10 cellular contexts compared by ENCODE assay signal in the genomic region with DNA sequence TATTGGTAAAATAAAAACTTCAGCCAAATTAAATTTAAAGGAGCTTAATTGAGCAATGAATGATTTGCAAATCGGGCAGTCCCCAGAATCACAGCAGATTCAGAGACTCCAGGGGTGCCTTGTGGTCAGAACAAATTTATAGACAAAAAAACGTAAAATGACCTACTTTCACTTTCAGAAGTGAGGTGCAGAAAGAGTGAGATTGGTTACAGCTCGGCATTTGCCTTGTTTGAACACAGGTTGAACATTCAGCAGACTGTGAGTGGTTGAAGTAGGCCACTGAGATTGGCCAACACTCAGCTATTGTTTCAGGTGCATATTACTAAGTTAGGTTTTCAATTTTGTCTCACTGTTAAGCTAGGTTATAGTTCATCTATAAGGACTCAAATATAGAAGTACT.
DNase-seq lines count a peak whose midpoint lies in the region; ATAC-seq and TF ChIP-seq lines count a peak whose summit lies in the region.
"Had no signal": no experiment of that assay in that cellular context is flagged by ENCODE, and none has a peak within 500 bp of the region (broad histone marks: within the 10 kb centered on the region; RNA-seq: fewer than 3 reads in every experiment).

No MANE protein-coding gene starts in this region.

- no peak for TF ChIP-seq CTCF in left ventricle myocardium inferior (IDR thresholded peaks at IDR 0.05; ENCODE audit: borderline replicate concordance)

- H2AFZ ChIP-seq in mesenchymal stem cell (ENCODE audit: low read depth, low read length): no peak overlapping the region
- H2AFZ ChIP-seq: neural progenitor cell had no signal

- no peak overlapping the region for H3K14ac ChIP-seq in mesenchymal stem cell (ENCODE audit: low read length in 2 of 2)

- H3K4ac ChIP-seq in mesenchymal stem cell (ENCODE audit: low read depth in 1 of 2, low read length in 2 of 2): no peak overlapping the region

- DNase-seq in left ventricle myocardium inferior: no peak
- no peak for DNase-seq in cardiac septum (ENCODE audit: low spot score)
- DNase-seq in caudate nucleus (lab: John Stamatoyannopoulos, UW): no peak
- DNase-seq in mesenchymal stem cell: no peak
- DNase-seq in posterior vena cava (ENCODE audit: low spot score): no peak
- DNase-seq in NCI-H2029 treated with DMSO at 0.1 percent for 48 hours (lab: John Stamatoyannopoulos, UW): no peak
- DNase-seq in posterior cingulate gyrus: no peak
- DNase-seq: H7 had no signal

- 70% methylated on average over 3 of the region's 3 CpGs for WGBS in mesenchymal stem cell

- H3K9ac ChIP-seq in mesenchymal stem cell (ENCODE audit: low read length): peak overlapping the region; percentile 79
- H3K9ac ChIP-seq: neural progenitor cell had no signal

- H3K27me3 ChIP-seq in left ventricle myocardium inferior (ENCODE audit: low read depth) (no peaks in the 10 kb centered on the region), mesenchymal stem cell (ENCODE audit: control insufficient read depth in 1 of 2, insufficient read depth in 1 of 2, low read length in 2 of 2) (no peaks in the 10 kb centered on the region)
- H3K27me3 ChIP-seq: neural progenitor cell had no signal

- H3K36me3 ChIP-seq in left ventricle myocardium inferior: no peaks in the 10 kb centered on the region
- peaks cover 4 to 7% of the 10 kb centered on the region in 2 experiments for H3K36me3 ChIP-seq in mesenchymal stem cell (ENCODE audit: control insufficient read depth in 1 of 2, insufficient read depth in 2 of 2, low read depth in 1 of 2, low read length in 2 of 2)
- H3K36me3 ChIP-seq: neural progenitor cell had no signal

- H3K23ac ChIP-seq in mesenchymal stem cell (ENCODE audit: low read length in 2 of 2): no peak overlapping the region

- H3K79me1 ChIP-seq in mesenchymal stem cell (replicated peaks; ENCODE audit: low read length, poor library complexity, severe bottlenecking): peaks cover 2% of the 10 kb centered on the region

- intact Hi-C loops in left ventricle myocardium inferior (cut with micrococcal nuclease) (no loop called here), cardiac septum (cut with DNase I) (no loop called here), posterior vena cava (cut with DNase I) (no loop called here), posterior cingulate gyrus (cut with DNase I) (no loop called here)

- H4K8ac ChIP-seq in mesenchymal stem cell (ENCODE audit: low read length): no peak overlapping the region

- H2BK12ac ChIP-seq in mesenchymal stem cell (ENCODE audit: low read length in 2 of 2): no peak overlapping the region

- H3K18ac ChIP-seq in mesenchymal stem cell (ENCODE audit: low read depth in 1 of 2, low read length in 2 of 2): no peak overlapping the region

- H2BK120ac ChIP-seq in mesenchymal stem cell (ENCODE audit: low read depth, low read length): no peak overlapping the region

- H3K4me3 ChIP-seq in left ventricle myocardium inferior (peak overlapping the region; percentile 12), mesenchymal stem cell (ENCODE audit: insufficient read depth in 1 of 2, low read depth in 1 of 2, low read length in 2 of 2) (peak overlapping the region in 1 of 2 experiments; percentile 40)
- H3K4me3 ChIP-seq: neural progenitor cell had no signal

- no peak overlapping the region for H2BK15ac ChIP-seq in mesenchymal stem cell (ENCODE audit: low read depth, poor library complexity, severe bottlenecking)

- no peak overlapping the region for H2BK5ac ChIP-seq in mesenchymal stem cell (ENCODE audit: low read depth, low read length, poor library complexity, severe bottlenecking)

- H3K27ac ChIP-seq in left ventricle myocardium inferior (replicated peaks): peak overlapping the region; percentile 21
- peak overlapping the region; percentile 2 for H3K27ac ChIP-seq in caudate nucleus (ENCODE audit: low read depth, low read length)
- no peak overlapping the region for H3K27ac ChIP-seq in mesenchymal stem cell (ENCODE audit: low read length, poor library complexity, severe bottlenecking)
- H3K27ac ChIP-seq: neural progenitor cell had no signal

- no peak for ATAC-seq in GM21515 (IDR thresholded peaks at IDR 0.05; ENCODE audit: unreplicated experiment)

- H2AK5ac ChIP-seq in mesenchymal stem cell (ENCODE audit: low read length, severe bottlenecking): no peak overlapping the region

- no peak overlapping the region for H4K91ac ChIP-seq in mesenchymal stem cell (ENCODE audit: low read length)

- H3K9me3 ChIP-seq in left ventricle myocardium inferior (replicated peaks) (peaks cover 27% of the 10 kb centered on the region), mesenchymal stem cell (ENCODE audit: control insufficient read depth, low read length) (peaks cover 8% of the 10 kb centered on the region)

- no peak overlapping the region for H3K4me2 ChIP-seq in mesenchymal stem cell (ENCODE audit: low read length, poor library complexity, severe bottlenecking)
- H3K4me2 ChIP-seq: neural progenitor cell had no signal

- H3K4me1 ChIP-seq in left ventricle myocardium inferior: no peaks in the 10 kb centered on the region
- H3K4me1 ChIP-seq in mesenchymal stem cell (ENCODE audit: control insufficient read depth, insufficient read depth, low read depth, low read length): peaks cover 4% of the 10 kb centered on the region
- H3K4me1 ChIP-seq: neural progenitor cell had no signal
